Comparison of ENCODE assay signal across 33 cellular contexts in the genomic region with DNA sequence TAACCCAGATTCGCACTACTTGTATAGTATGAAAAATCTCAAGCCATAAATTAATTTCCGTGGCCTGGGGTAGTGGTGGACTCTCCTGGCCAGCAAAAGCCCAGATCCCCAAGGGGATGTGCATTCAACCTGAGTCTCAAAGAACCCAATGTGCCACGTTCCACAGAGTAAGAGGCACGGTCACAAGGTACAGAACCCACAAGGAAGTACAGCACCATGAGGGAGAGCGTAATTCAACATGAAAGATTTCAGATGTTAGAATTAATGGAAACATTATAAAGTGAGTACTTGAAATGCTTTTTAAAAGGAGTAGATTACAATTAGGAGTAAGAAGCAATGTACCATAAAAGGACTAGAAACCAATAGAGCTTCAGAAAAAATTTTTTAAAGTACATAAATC.
"Had no signal": no experiment of that assay in that cellular context is flagged by ENCODE, and none has a peak within 500 bp of the region (broad histone marks: within the 10 kb centered on the region; RNA-seq: fewer than 3 reads in every experiment).

No MANE protein-coding gene starts in this region.

- H3K27ac Mint-ChIP-seq: activated CD4-positive, alpha-beta T cell treated with anti-CD3 and anti-CD28 coated beads, Interleukin-2, amount 10 ng/mL, durations not matched to agents 24 days and 14 days; activated CD8-positive, alpha-beta T cell treated with anti-CD3 and anti-CD28 coated beads for 36 hours; activated naive CD4-positive, alpha-beta T cell treated with anti-CD3 and anti-CD28 coated beads, Interleukin-2, amount 50 U/mL, for 24 hours; activated T-cell treated with anti-CD3 and anti-CD28 coated beads, Interleukin-2, amount 50 U/mL, for 72 hours; T-helper 1 cell treated with Interleukin-12 subunit alpha and Interleukin-12 subunit beta and Interleukin-4 antibody, amounts not matched to agents 30 μg/mL and 1 μg/mL, for 36 hours; T-helper 2 cell treated with Interferon-gamma antibody and Interleukin-4, amounts not matched to agents 5 μg/mL and 100 μg/mL, for 36 hours had no signal

- ATAC-seq: activated CD8-positive, alpha-beta T cell treated with anti-CD3 and anti-CD28 coated beads for 36 hours; activated T-cell treated with anti-CD3 and anti-CD28 coated beads, Interleukin-2, amount 50 U/mL, for 72 hours; PC-3 had no signal

- H3K4me3 ChIP-seq: Peyer's patch, SJSA1 had no signal

- H3K9me3 Mint-ChIP-seq: activated naive CD4-positive, alpha-beta T cell treated with anti-CD3 and anti-CD28 coated beads, Interleukin-2, amount 50 U/mL, for 24 hours had no signal

- DNase-seq: activated CD4-positive, alpha-beta T cell treated with anti-CD3 and anti-CD28 coated beads, Interleukin-2, amount 10 ng/mL, durations not matched to agents 24 days and 14 days; activated CD4-positive, alpha-beta T cell treated with anti-CD3 and anti-CD28 coated beads, Interleukin-2, amount 50 U/mL, for 4 hours; activated CD8-positive, alpha-beta T cell treated with anti-CD3 and anti-CD28 coated beads for 36 hours; activated gamma-delta T cell; activated naive CD4-positive, alpha-beta T cell treated with Interleukin-2 at 50 U/mL for 16 hours; activated T-cell treated with anti-CD3 and anti-CD28 coated beads, Interleukin-2, amount 50 U/mL, for 1 hour; activated T-cell treated with anti-CD3 and anti-CD28 coated beads, Interleukin-2, amount 50 U/mL, for 72 hours; amniotic stem cell; aorta; brain microvascular endothelial cell; central memory CD4-positive, alpha-beta T cell; Kasumi-1; KBM-7; MM.1S; NCI-H1092 treated with DMSO at 0.1 percent for 48 hours; NCI-H1417; NCI-H146; NCI-H187; NCI-H2029 treated with DMSO at 0.1 percent for 48 hours; NCI-H2171 treated with DMSO at 0.1 percent for 48 hours; NCI-H2227 treated with DMSO at 0.1 percent for 48 hours; NCI-H446; NCI-H510A treated with DMSO at 0.1 percent for 48 hours; NCI-H526 treated with DMSO at 0.1 percent for 48 hours; PC-3; Peyer's patch; RPMI8226; SHP77 treated with DMSO at 0.1 percent for 48 hours; SK-N-SH had no signal

- H3K4me3 Mint-ChIP-seq: activated CD4-positive, alpha-beta T cell treated with anti-CD3 and anti-CD28 coated beads, Interleukin-2, amount 10 ng/mL, durations not matched to agents 24 days and 14 days; activated CD8-positive, alpha-beta T cell treated with anti-CD3 and anti-CD28 coated beads for 36 hours; activated naive CD4-positive, alpha-beta T cell treated with anti-CD3 and anti-CD28 coated beads, Interleukin-2, amount 50 U/mL, for 24 hours; activated T-cell treated with anti-CD3 and anti-CD28 coated beads, Interleukin-2, amount 50 U/mL, for 72 hours; T-helper 1 cell treated with Interleukin-12 subunit alpha and Interleukin-12 subunit beta and Interleukin-4 antibody, amounts not matched to agents 30 μg/mL and 1 μg/mL, for 36 hours; T-helper 2 cell treated with Interferon-gamma antibody and Interleukin-4, amounts not matched to agents 5 μg/mL and 100 μg/mL, for 36 hours had no signal

- H3K27me3 Mint-ChIP-seq: activated CD4-positive, alpha-beta T cell treated with anti-CD3 and anti-CD28 coated beads, Interleukin-2, amount 10 ng/mL, durations not matched to agents 24 days and 14 days; activated CD8-positive, alpha-beta T cell treated with anti-CD3 and anti-CD28 coated beads for 36 hours; activated naive CD4-positive, alpha-beta T cell treated with anti-CD3 and anti-CD28 coated beads, Interleukin-2, amount 50 U/mL, for 24 hours had no signal
